2 cellular contexts compared by ENCODE assay signal in genomic region chr15:70196314-70197291, GRCh38.
TF ChIP-seq lines count a peak whose summit lies in the region.

No MANE protein-coding gene starts in this region.

TF ChIP-seq in PFSK-1, 5 proteins besides CTCF, POLR2A, EP300 and RAD21 (continued from another document):
- TF ChIP-seq REST (IDR thresholded peaks at IDR 0.05; ENCODE audit: insufficient read depth in 1 of 2, low read depth in 2 of 2, low read length in 2 of 2) = no peak
- TF ChIP-seq SIN3A (IDR thresholded peaks at IDR 0.05; ENCODE audit: borderline replicate concordance, insufficient read depth, low read length) = peak; percentile 60; the same call in 1 of the 2 replicates
- TF ChIP-seq POLR2AphosphoS5 (IDR thresholded peaks at IDR 0.05; ENCODE audit: low read depth, low read length) = no peak
- TF ChIP-seq TAF1 (IDR thresholded peaks at IDR 0.05; ENCODE audit: borderline replicate concordance, insufficient read depth, low read length) = no peak

TF ChIP-seq in GM12878, 131 proteins besides CTCF, POLR2A, EP300 and RAD21 (continued from another document and continues in another):
- TF ChIP-seq HSF1 (IDR thresholded peaks at IDR 0.05; ENCODE audit: low read depth, low read length) (no peak), BCL11A (IDR thresholded peaks at IDR 0.05; ENCODE audit: low read depth, low read length) (peak; percentile 64; the same call in 1 of the 2 replicates), STAT3 (IDR thresholded peaks at IDR 0.05; ENCODE audit: low read depth, low read length) (no peak), EZH2 (IDR thresholded peaks at IDR 0.05; ENCODE audit: borderline replicate concordance, control insufficient read depth, low read depth, low read length) (no peak), SRF (IDR thresholded peaks at IDR 0.05; ENCODE audit: low read depth in 2 of 2, low read length in 2 of 2) (no peak), RUNX3 (IDR thresholded peaks at IDR 0.05; ENCODE audit: low read length) (peak; percentile 90), ZBTB4 (CRISPR knock-in tag; IDR thresholded peaks at IDR 0.05) (no peak), POU2F2 (IDR thresholded peaks at IDR 0.05; ENCODE audit: borderline replicate concordance, low read depth, low read length) (peak; percentile 99), RFX5 (IDR thresholded peaks at IDR 0.05; ENCODE audit: low read depth, low read length) (no peak), BRCA1 (IDR thresholded peaks at IDR 0.05; ENCODE audit: low read depth, low read length) (no peak), SUZ12 (IDR thresholded peaks at IDR 0.05; ENCODE audit: unreplicated experiment) (no peak), MYB (IDR thresholded peaks at IDR 0.05; ENCODE audit: borderline replicate concordance, low read depth, low read length) (no peak), MEF2B (IDR thresholded peaks at IDR 0.05; ENCODE audit: partially characterized antibody, poor library complexity, severe bottlenecking) (peak; percentile 91), RB1 (IDR thresholded peaks at IDR 0.05; ENCODE audit: borderline replicate concordance) (no peak; the same call in 1 of the 2 replicates), MEF2A (IDR thresholded peaks at IDR 0.05; ENCODE audit: insufficient read depth, low read depth, low read length) (no peak), ZZZ3 (IDR thresholded peaks at IDR 0.05; ENCODE audit: control insufficient read depth, insufficient read length, low read depth) (no peak), TCF3 (IDR thresholded peaks at IDR 0.05; ENCODE audit: borderline replicate concordance, insufficient read depth, low read depth, low read length) (no peak), SMC3 (IDR thresholded peaks at IDR 0.05; ENCODE audit: borderline replicate concordance, low read length) (no peak; the same call in 1 of the 2 replicates), MLLT1 (IDR thresholded peaks at IDR 0.05) (0 out of 2 replicates have a peak, but pooled peaks have one; percentile 37), KLF5 (IDR thresholded peaks at IDR 0.05; ENCODE audit: partially characterized antibody) (peak; percentile 17), MAX (IDR thresholded peaks at IDR 0.05; ENCODE audit: low read depth, low read length) (no peak), CBX3 (IDR thresholded peaks at IDR 0.05; ENCODE audit: borderline replicate concordance, low read depth) (no peak), CHD1 (IDR thresholded peaks at IDR 0.05; ENCODE audit: low read depth, low read length) (no peak), GABPA (IDR thresholded peaks at IDR 0.05; ENCODE audit: low read depth) (no peak), ELK1 (IDR thresholded peaks at IDR 0.05; ENCODE audit: low read depth, low read length) (no peak), E2F4 (IDR thresholded peaks at IDR 0.05; ENCODE audit: low read depth, low read length) (no peak), ATF2 (IDR thresholded peaks at IDR 0.05; ENCODE audit: low read length) (peak; percentile 67), HDGF (IDR thresholded peaks at IDR 0.05) (0 out of 2 replicates have a peak, but pooled peaks have one; percentile 42), USF2 (IDR thresholded peaks at IDR 0.05; ENCODE audit: borderline replicate concordance, low read depth, low read length) (no peak), WRNIP1 (IDR thresholded peaks at IDR 0.05; ENCODE audit: borderline replicate concordance, low read depth, low read length) (no peak), CREM (IDR thresholded peaks at IDR 0.05; ENCODE audit: low read depth) (peak; percentile 85; the same call in 1 of the 2 replicates), RCOR1 (conservative IDR thresholded peaks at IDR 0.05; ENCODE audit: low read depth, low read length) (no peak), LARP7 (IDR thresholded peaks at IDR 0.05) (no peak), IKZF1 (conservative IDR thresholded peaks at IDR 0.05) (peak; percentile 86), DPF2 (IDR thresholded peaks at IDR 0.05) (peak; percentile 84), ESRRA (IDR thresholded peaks at IDR 0.05; ENCODE audit: low read length) (no peak), NFIC (IDR thresholded peaks at IDR 0.05; ENCODE audit: low read depth, low read length) (peak; percentile 42; the same call in 1 of the 2 replicates), BACH1 (IDR thresholded peaks at IDR 0.05; ENCODE audit: borderline replicate concordance) (no peak), SREBF1 (IDR thresholded peaks at IDR 0.05; ENCODE audit: low read length) (no peak), EGR1 (IDR thresholded peaks at IDR 0.05; ENCODE audit: borderline replicate concordance in 1 of 2, low read depth in 2 of 2, low read length in 2 of 2) (no peak), SMAD5 (IDR thresholded peaks at IDR 0.05; ENCODE audit: low read depth) (no peak), TCF12 (IDR thresholded peaks at IDR 0.05; ENCODE audit: low read depth, low read length) (no peak; the same call in 1 of the 2 replicates), SUPT20H (IDR thresholded peaks at IDR 0.05; ENCODE audit: borderline replicate concordance, control insufficient read depth, low read depth, low read length) (no peak), IRF4 (IDR thresholded peaks at IDR 0.05; ENCODE audit: low read depth, low read length) (no peak), MXI1 (IDR thresholded peaks at IDR 0.05; ENCODE audit: low read depth, low read length) (no peak), GATAD2B (conservative IDR thresholded peaks at IDR 0.05; ENCODE audit: low read depth) (peak; percentile 62), ZBTB11 (CRISPR knock-in tag; IDR thresholded peaks at IDR 0.05) (no peak), FOS (IDR thresholded peaks at IDR 0.05; ENCODE audit: borderline replicate concordance, extremely low read depth, insufficient read length) (no peak), NFXL1 (IDR thresholded peaks at IDR 0.05; ENCODE audit: borderline replicate concordance) (no peak), ZNF622 (IDR thresholded peaks at IDR 0.05) (no peak), HDAC6 (IDR thresholded peaks at IDR 0.05; ENCODE audit: unreplicated experiment) (no peak), KAT2A (conservative IDR thresholded peaks at IDR 0.05; ENCODE audit: control insufficient read depth, low read depth, low read length) (no peak), BHLHE40 (IDR thresholded peaks at IDR 0.05; ENCODE audit: borderline replicate concordance in 1 of 2, low read depth in 2 of 2, low read length in 1 of 2) (peak in 1 of 2 experiments; percentile 56; a peak in 2 of 4 replicates), ZNF384 (IDR thresholded peaks at IDR 0.05; ENCODE audit: borderline replicate concordance, low read depth, low read length) (no peak), ETV6 (conservative IDR thresholded peaks at IDR 0.05 in 1 of 2, IDR thresholded peaks at IDR 0.05 in 1 of 2; ENCODE audit: borderline replicate concordance in 1 of 2, low read depth in 1 of 2) (peak in 1 of 2 experiments; percentile 10; a peak in 1 of 4 replicates), CHD4 (IDR thresholded peaks at IDR 0.05) (no peak)
